In the genomic region with DNA sequence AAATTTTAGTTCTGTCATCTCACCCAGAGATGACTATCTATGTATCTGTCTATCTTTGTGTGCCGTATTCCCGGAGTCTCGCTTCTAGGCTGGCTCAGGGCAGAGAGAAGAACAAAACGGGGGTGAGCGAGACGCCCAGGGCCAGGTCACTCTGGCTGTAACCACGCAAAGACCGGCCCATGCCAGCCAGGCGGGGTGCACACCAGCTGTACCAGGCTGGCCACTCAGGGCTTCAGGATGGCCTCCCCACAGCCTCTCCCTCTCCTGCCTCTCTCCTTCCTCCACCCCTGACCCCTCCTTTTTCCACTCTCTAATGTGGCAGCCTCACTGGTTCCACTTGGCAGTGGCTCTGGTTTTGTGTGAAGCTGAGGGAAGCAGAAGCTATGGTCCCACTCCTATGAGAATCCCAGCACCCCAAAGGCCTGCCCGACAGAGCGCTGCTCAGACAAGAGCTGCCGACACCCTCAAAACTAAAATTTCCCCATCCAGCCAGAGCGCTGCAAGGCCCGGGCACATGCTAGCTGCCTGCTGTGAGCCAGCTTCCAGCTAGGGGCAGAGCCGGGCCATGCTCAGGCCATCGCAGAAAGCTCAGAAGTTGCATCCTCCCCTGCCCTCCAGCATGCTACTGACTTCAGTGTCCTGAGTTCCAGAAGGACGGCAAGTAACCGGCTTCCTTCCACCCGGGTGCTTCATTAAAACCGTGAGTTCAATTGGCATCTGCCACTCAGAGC, we compare ENCODE assay signal across 19 cellular contexts.
"Had no signal": no experiment of that assay in that cellular context is flagged by ENCODE, and none has a peak within 500 bp of the region (broad histone marks: within the 10 kb centered on the region; RNA-seq: fewer than 3 reads in every experiment).

No MANE protein-coding gene starts in this region.

- H3K4me1 ChIP-seq: foreskin keratinocyte, lower lobe of right lung, pancreas had no signal

- H3K36me3 Mint-ChIP-seq: activated naive CD4-positive, alpha-beta T cell treated with anti-CD3 and anti-CD28 coated beads, Interleukin-2, amount 50 U/mL, for 72 hours; natural killer cell had no signal

- H3K4me3 ChIP-seq: ascending aorta, lower lobe of right lung, pancreas, tibial nerve had no signal

- H3K36me3 ChIP-seq: ascending aorta, lower lobe of right lung, pancreas, tibial nerve had no signal

- DNase-seq: activated CD4-positive, alpha-beta T cell treated with anti-CD3 and anti-CD28 coated beads for 36 hours; activated CD4-positive, alpha-beta T cell treated with anti-CD3 and anti-CD28 coated beads, Interleukin-2, amount 50 U/mL, for 4 hours; activated CD8-positive, alpha-beta memory T cell treated with anti-CD3 and anti-CD28 coated beads for 24 hours; activated CD8-positive, alpha-beta memory T cell treated with anti-CD3 and anti-CD28 coated beads, Interleukin-2, amount 50 U/mL, for 4 hours; activated T-cell treated with anti-CD3 and anti-CD28 coated beads, Interleukin-2, amount 50 U/mL, for 24 hours; foreskin keratinocyte; lower lobe of right lung; natural killer cell; pancreas; stimulated activated CD4-positive, alpha-beta T cell treated with anti-CD3 and anti-CD28 coated beads, Interleukin-1b, Interleukin-23, amount 100 ng/mL, for 48 hours; stimulated activated naive CD8-positive, alpha-beta T cell treated with anti-CD3 and anti-CD28 coated beads, Interleukin-15, amount 100 ng/mL, for 72 hours; T-helper 1 cell had no signal

- H3K9me3 Mint-ChIP-seq: activated naive CD4-positive, alpha-beta T cell treated with anti-CD3 and anti-CD28 coated beads, Interleukin-2, amount 50 U/mL, for 72 hours; activated T-cell treated with anti-CD3 and anti-CD28 coated beads, Interleukin-2, amount 50 U/mL, for 24 hours; activated T-helper 17 cell treated with anti-CD3 and anti-CD28 coated beads, Interleukin-2, amount 50 U/mL, for 72 hours; central memory CD8-positive, alpha-beta T cell; natural killer cell; stimulated activated naive CD8-positive, alpha-beta T cell treated with anti-CD3 and anti-CD28 coated beads, Interleukin-15, amount 100 ng/mL, for 72 hours had no signal

- H3K27ac ChIP-seq: epithelial cell of prostate, foreskin keratinocyte, lower lobe of right lung, pancreas, tibial nerve had no signal

- H3K27ac Mint-ChIP-seq: activated CD4-positive, alpha-beta T cell treated with anti-CD3 and anti-CD28 coated beads for 36 hours; activated naive CD4-positive, alpha-beta T cell treated with anti-CD3 and anti-CD28 coated beads, Interleukin-2, amount 50 U/mL, for 72 hours; activated T-cell treated with anti-CD3 and anti-CD28 coated beads, Interleukin-2, amount 50 U/mL, for 24 hours; activated T-helper 17 cell treated with anti-CD3 and anti-CD28 coated beads, Interleukin-2, amount 50 U/mL, for 72 hours had no signal

- H3K27me3 ChIP-seq: ascending aorta, pancreas had no signal

- H3K9me3 ChIP-seq: ascending aorta, lower lobe of right lung, pancreas, tibial nerve had no signal

- H3K4me3 Mint-ChIP-seq: activated CD4-positive, alpha-beta T cell treated with anti-CD3 and anti-CD28 coated beads for 36 hours; activated T-cell treated with anti-CD3 and anti-CD28 coated beads, Interleukin-2, amount 50 U/mL, for 24 hours; activated T-helper 17 cell treated with anti-CD3 and anti-CD28 coated beads, Interleukin-2, amount 50 U/mL, for 72 hours; central memory CD8-positive, alpha-beta T cell; natural killer cell; stimulated activated naive CD8-positive, alpha-beta T cell treated with anti-CD3 and anti-CD28 coated beads, Interleukin-15, amount 100 ng/mL, for 72 hours had no signal

- H3K4me1 Mint-ChIP-seq: activated CD4-positive, alpha-beta T cell treated with anti-CD3 and anti-CD28 coated beads for 36 hours; activated T-helper 17 cell treated with anti-CD3 and anti-CD28 coated beads, Interleukin-2, amount 50 U/mL, for 72 hours; central memory CD8-positive, alpha-beta T cell; stimulated activated naive CD8-positive, alpha-beta T cell treated with anti-CD3 and anti-CD28 coated beads, Interleukin-15, amount 100 ng/mL, for 72 hours had no signal

- ATAC-seq: activated CD4-positive, alpha-beta T cell treated with anti-CD3 and anti-CD28 coated beads for 36 hours; activated naive CD4-positive, alpha-beta T cell treated with anti-CD3 and anti-CD28 coated beads, Interleukin-2, amount 50 U/mL, for 72 hours; activated T-helper 17 cell treated with anti-CD3 and anti-CD28 coated beads, Interleukin-2, amount 50 U/mL, for 72 hours; left lobe of liver; lower lobe of right lung; stimulated activated naive CD8-positive, alpha-beta T cell treated with anti-CD3 and anti-CD28 coated beads, Interleukin-15, amount 100 ng/mL, for 72 hours had no signal
